In the genomic region with DNA sequence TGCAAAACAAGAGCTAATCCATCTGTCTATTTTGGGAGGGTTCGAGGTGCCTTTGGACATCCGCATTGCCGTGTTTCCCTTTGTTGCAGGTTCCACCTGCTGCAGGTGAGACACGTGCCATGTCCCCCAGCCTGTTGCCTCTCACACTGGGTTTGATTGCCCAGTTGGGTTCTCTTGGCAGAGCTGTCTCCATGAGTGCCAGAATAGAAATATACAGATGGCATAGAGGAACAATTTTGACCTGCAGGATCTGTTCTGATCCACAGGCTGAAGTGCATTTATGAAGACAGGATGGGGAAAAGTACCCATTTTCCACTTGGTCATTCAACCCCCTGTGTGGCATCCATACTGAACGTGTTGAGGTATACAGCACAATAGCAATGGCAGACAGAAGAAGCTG, we compare ENCODE assay signal across 28 cellular contexts.
"Had no signal": no experiment of that assay in that cellular context is flagged by ENCODE, and none has a peak within 500 bp of the region (broad histone marks: within the 10 kb centered on the region; RNA-seq: fewer than 3 reads in every experiment).

No MANE protein-coding gene starts in this region.

- H3K27me3 Mint-ChIP-seq: stimulated activated naive B cell treated with anti-CD40 and anti-IgM and Interleukin-4, amounts not matched to agents 10 μg/mL and 1 μg/mL and 100 μg/mL, for 72 hours had no signal

- DNase-seq: activated CD4-positive, alpha-beta T cell treated with anti-CD3 and anti-CD28 coated beads for 48 hours; activated CD4-positive, alpha-beta T cell treated with anti-CD3 and anti-CD28 coated beads, Interleukin-2, amount 50 U/mL, for 48 hours; activated CD8-positive, alpha-beta memory T cell treated with anti-CD3 and anti-CD28 coated beads for 24 hours; activated effector memory CD4-positive, alpha-beta T cell treated with anti-CD3 and anti-CD28 coated beads, Interleukin-2, amount 50 U/mL, for 16 hours; activated naive CD4-positive, alpha-beta T cell treated with anti-CD3 and anti-CD28 coated beads for 36 hours; activated naive CD8-positive, alpha-beta T cell treated with anti-CD3 and anti-CD28 coated beads for 36 hours; activated T-cell treated with anti-CD3 and anti-CD28 coated beads, Interleukin-2, amount 50 U/mL, for 1 hour; adrenal gland; aorta; body of pancreas; cerebellar nuclear complex; cortex of kidney; effector memory CD8-positive, alpha-beta T cell; left cardiac atrium; left ventricle myocardium superior; mucosa of descending colon; right cardiac atrium; stimulated activated CD4-positive, alpha-beta T cell treated with anti-CD3 and anti-CD28 coated beads, Interleukin-15, amount 100 ng/mL, for 24 hours; stimulated activated CD4-positive, alpha-beta T cell treated with anti-CD3 and anti-CD28 coated beads, Interleukin-2, amount 100 ng/mL, for 24 hours; stimulated activated naive B cell treated with anti-CD40 and anti-IgM and Interleukin-4, amounts not matched to agents 10 μg/mL and 1 μg/mL and 100 μg/mL, for 72 hours; stomach; tibial artery; upper lobe of right lung; WERI-Rb-1 had no signal

- H3K4me1 Mint-ChIP-seq: activated naive CD8-positive, alpha-beta T cell treated with anti-CD3 and anti-CD28 coated beads for 36 hours; stimulated activated naive B cell treated with anti-CD40 and anti-IgM and Interleukin-4, amounts not matched to agents 10 μg/mL and 1 μg/mL and 100 μg/mL, for 72 hours had no signal

- H3K36me3 Mint-ChIP-seq: activated naive CD8-positive, alpha-beta T cell treated with anti-CD3 and anti-CD28 coated beads for 36 hours; natural killer cell treated with Interleukin-12 subunit alpha and Interleukin-12 subunit beta and Interleukin-15 and Interleukin-18, amount 100 ng/mL, for 72 hours; stimulated activated naive B cell treated with anti-CD40 and anti-IgM and Interleukin-4, amounts not matched to agents 10 μg/mL and 1 μg/mL and 100 μg/mL, for 72 hours had no signal

- ATAC-seq: activated CD4-positive, CD25-positive, alpha-beta regulatory T cell treated with anti-CD3 and anti-CD28 coated beads, Interleukin-2, amount 50 U/mL, for 24 hours; body of pancreas; effector memory CD8-positive, alpha-beta T cell; gastroesophageal sphincter; left cardiac atrium; left ventricle myocardium superior; mucosa of descending colon; natural killer cell treated with Interleukin-12 subunit alpha and Interleukin-12 subunit beta and Interleukin-15 and Interleukin-18, amount 100 ng/mL, for 72 hours; right cardiac atrium; stimulated activated naive B cell treated with anti-CD40 and anti-IgM and Interleukin-4, amounts not matched to agents 10 μg/mL and 1 μg/mL and 100 μg/mL, for 72 hours; upper lobe of right lung had no signal

- H3K9me3 Mint-ChIP-seq: activated naive CD4-positive, alpha-beta T cell treated with anti-CD3 and anti-CD28 coated beads for 36 hours; activated naive CD8-positive, alpha-beta T cell treated with anti-CD3 and anti-CD28 coated beads for 36 hours; activated T-helper 1 cell treated with anti-CD3 and anti-CD28 coated beads, Interleukin-12 subunit alpha, Interleukin-12 subunit beta, Interleukin-2, Interleukin-4 antibody, amounts not matched to agents 30 ng/mL and 10 ng/mL and 1 ng/mL, durations not matched to agents 14 hours and 24 hours and 36 hours; effector memory CD8-positive, alpha-beta T cell; natural killer cell treated with Interleukin-12 subunit alpha and Interleukin-12 subunit beta and Interleukin-15 and Interleukin-18, amount 100 ng/mL, for 72 hours; stimulated activated naive B cell treated with anti-CD40 and anti-IgM and Interleukin-4, amounts not matched to agents 10 μg/mL and 1 μg/mL and 100 μg/mL, for 72 hours had no signal

- H3K27ac Mint-ChIP-seq: activated naive CD4-positive, alpha-beta T cell treated with anti-CD3 and anti-CD28 coated beads for 36 hours; activated naive CD8-positive, alpha-beta T cell treated with anti-CD3 and anti-CD28 coated beads for 36 hours; activated T-helper 1 cell treated with anti-CD3 and anti-CD28 coated beads, Interleukin-12 subunit alpha, Interleukin-12 subunit beta, Interleukin-2, Interleukin-4 antibody, amounts not matched to agents 30 ng/mL and 10 ng/mL and 1 ng/mL, durations not matched to agents 14 hours and 24 hours and 36 hours; effector memory CD8-positive, alpha-beta T cell; natural killer cell treated with Interleukin-12 subunit alpha and Interleukin-12 subunit beta and Interleukin-15 and Interleukin-18, amount 100 ng/mL, for 72 hours; stimulated activated naive B cell treated with anti-CD40 and anti-IgM and Interleukin-4, amounts not matched to agents 10 μg/mL and 1 μg/mL and 100 μg/mL, for 72 hours had no signal

- H3K4me3 Mint-ChIP-seq: activated naive CD4-positive, alpha-beta T cell treated with anti-CD3 and anti-CD28 coated beads for 36 hours; activated naive CD8-positive, alpha-beta T cell treated with anti-CD3 and anti-CD28 coated beads for 36 hours; activated T-helper 1 cell treated with anti-CD3 and anti-CD28 coated beads, Interleukin-12 subunit alpha, Interleukin-12 subunit beta, Interleukin-2, Interleukin-4 antibody, amounts not matched to agents 30 ng/mL and 10 ng/mL and 1 ng/mL, durations not matched to agents 14 hours and 24 hours and 36 hours; effector memory CD8-positive, alpha-beta T cell; natural killer cell treated with Interleukin-12 subunit alpha and Interleukin-12 subunit beta and Interleukin-15 and Interleukin-18, amount 100 ng/mL, for 72 hours; stimulated activated naive B cell treated with anti-CD40 and anti-IgM and Interleukin-4, amounts not matched to agents 10 μg/mL and 1 μg/mL and 100 μg/mL, for 72 hours had no signal
